ENCODE assay signal across 20 cellular contexts in the genomic region with DNA sequence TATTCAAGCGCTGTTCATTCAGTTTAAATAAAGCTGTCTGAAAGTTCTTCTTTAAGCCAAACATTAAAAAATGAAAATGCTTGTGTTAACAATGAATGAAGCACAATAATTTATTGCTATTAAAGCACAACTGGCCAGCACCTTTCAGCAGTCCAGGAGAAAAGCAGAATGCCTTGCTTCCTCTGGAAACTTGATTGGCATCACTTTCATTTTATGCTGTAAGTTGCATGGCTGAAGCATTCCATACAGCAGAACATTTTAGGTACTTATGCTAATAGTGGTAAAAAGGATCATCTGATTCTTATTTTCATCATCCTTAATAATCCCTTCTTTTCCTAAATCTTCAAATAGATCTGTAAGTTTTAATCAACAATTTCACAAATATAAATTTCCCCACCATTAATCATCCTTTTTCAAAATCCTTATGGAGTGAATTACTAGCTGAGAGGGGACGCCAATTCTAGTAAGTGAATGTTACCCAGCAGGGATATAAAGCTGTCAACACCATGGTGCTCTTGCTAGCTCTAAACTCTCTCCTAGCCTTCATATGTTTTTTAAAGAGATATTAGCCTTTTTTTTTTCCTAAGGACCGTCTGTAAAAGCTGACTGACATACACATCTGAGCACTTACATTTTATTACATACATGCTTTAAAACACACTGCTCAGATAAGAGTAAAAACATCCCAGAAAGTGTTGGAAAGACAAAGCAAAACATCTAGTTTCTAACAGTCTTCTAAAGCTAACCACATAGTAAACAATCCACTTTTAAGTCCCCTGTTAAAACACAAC. TPM values are rescaled to one million over a fixed set of nuclear protein-coding genes. Genes with fewer than 3 reads are reported as not detected.
DNase-seq lines count a peak whose midpoint lies in the region; ATAC-seq, FAIRE-seq and TF ChIP-seq lines count a peak whose summit lies in the region.
"Had no signal": no experiment of that assay in that cellular context is flagged by ENCODE, and none has a peak within 500 bp of the region (broad histone marks: within the 10 kb centered on the region; RNA-seq: fewer than 3 reads in every experiment).

No MANE protein-coding gene starts in this region.

- POLR2A ChIA-PET in HEK293T (lab: Yijun Ruan, JAX) = no interaction called here
- POLR2A ChIA-PET in Panc1 (lab: Charles Lee) = interaction anchor here (0.6 kb wide), 2 partner anchors 28 to 575 kb away, joined by 3 to 7 read pairs; no protein-coding TSS in a partner anchor

- H3K4me3 ChIP-seq in Panc1 (ENCODE audit: low read depth in 2 of 2, low read length in 2 of 2) (no peak overlapping the region; a peak in 1 of 4 replicates), mucosa of rectum (ENCODE audit: low read length in 2 of 2) (peak overlapping the region; percentile 38 to 61)
- H3K4me3 ChIP-seq: BLaER1 treated with 17β-estradiol and CSF1 and Interleukin-3, amounts not matched to agents 10 nM and 100 nM; breast epithelium; HAP-1; lung; tibial nerve had no signal

- H3K27ac ChIP-seq in Panc1 (ENCODE audit: low read length) = peak overlapping the region; percentile 61
- H3K27ac ChIP-seq in mucosa of rectum (ENCODE audit: low read depth in 2 of 2, low read length in 2 of 2) = peak overlapping the region in 1 of 2 donors; percentile 37
- H3K27ac ChIP-seq: BLaER1 treated with 17β-estradiol and CSF1 and Interleukin-3, amounts not matched to agents 10 nM and 100 nM; breast epithelium; tibial nerve had no signal

- H3K27me3 ChIP-seq in Panc1 (ENCODE audit: control insufficient read depth, insufficient read depth, low read length) (no peaks in the 10 kb centered on the region), mucosa of rectum (ENCODE audit: control insufficient read depth in 2 of 2, insufficient read depth in 2 of 2, low read length in 2 of 2) (peaks cover 6 to 7% of the 10 kb centered on the region in 2 donors)

- peak; percentile 35 for FAIRE-seq in D721Med (lab: Jason Lieb, UNC)
- FAIRE-seq: GM12892, keratinocyte had no signal

- no peak for ATAC-seq in Panc1
- no peak for ATAC-seq in GM18502 (IDR thresholded peaks at IDR 0.05; ENCODE audit: poor library complexity, unreplicated experiment)
- no peak for ATAC-seq in HG03039 (IDR thresholded peaks at IDR 0.05; ENCODE audit: unreplicated experiment)
- ATAC-seq: activated CD8-positive, alpha-beta memory T cell treated with anti-CD3 and anti-CD28 coated beads, Interleukin-2, amount 10 ng/mL, durations not matched to agents 7 days and 5 days had no signal

- in situ Hi-C loops in Panc1 (cut with HindIII; ENCODE audit: low pct_unique_long_range_greater_than_20kb, low sequenced_read_pairs) = no loop called here

- DNase-seq in D721Med (ENCODE audit: insufficient read length, low spot score) (no peak), HEK293T (ENCODE audit: extremely low spot score) (no peak), Panc1 (ENCODE audit: low read depth, low spot score) (no peak), LoVo (ENCODE audit: low spot score) (no peak)
- DNase-seq: activated CD4-positive, alpha-beta T cell treated with anti-CD3 and anti-CD28 coated beads for 48 hours; activated CD8-positive, alpha-beta memory T cell treated with anti-CD3 and anti-CD28 coated beads, Interleukin-2, amount 10 ng/mL, durations not matched to agents 7 days and 5 days; activated naive CD8-positive, alpha-beta T cell treated with anti-CD3 and anti-CD28 coated beads, Interleukin-2, amount 10 ng/mL, durations not matched to agents 7 days and 5 days; foreskin melanocyte; MV-4-11 had no signal

- intact Hi-C loops in Panc1 (cut with micrococcal nuclease; ENCODE audit: unreplicated experiment) = no loop called here

- CTCF ChIA-PET in HEK293T (lab: Yijun Ruan, JAX) = no interaction called here
- CTCF ChIA-PET in Panc1 (lab: Charles Lee) = no interaction called here

- H3K9me3 ChIP-seq in Panc1 (ENCODE audit: control insufficient read depth, insufficient read depth, low read depth, low read length) (no peaks in the 10 kb centered on the region), mucosa of rectum (ENCODE audit: control insufficient read depth in 2 of 2, low read length in 2 of 2) (no peaks in the 10 kb centered on the region)
- H3K9me3 ChIP-seq: BLaER1 treated with 17β-estradiol and CSF1 and Interleukin-3, amounts not matched to agents 10 nM and 100 nM; breast epithelium; HAP-1; tibial nerve had no signal

- H3K4me1 ChIP-seq in Panc1 (ENCODE audit: control insufficient read depth, insufficient read depth, low read length) (peaks cover 42% of the 10 kb centered on the region), mucosa of rectum (ENCODE audit: control insufficient read depth in 2 of 2, insufficient read depth in 2 of 2, low read length in 2 of 2) (peaks cover 3 to 22% of the 10 kb centered on the region in 2 donors)

- H3K36me3 ChIP-seq in Panc1 (ENCODE audit: control insufficient read depth, insufficient read depth, low read length) (peaks cover 35% of the 10 kb centered on the region), mucosa of rectum (ENCODE audit: control insufficient read depth in 2 of 2, insufficient read depth in 2 of 2, low read length in 2 of 2) (peaks cover 0 to 5% of the 10 kb centered on the region in 2 donors)
- H3K36me3 ChIP-seq: BLaER1 treated with 17β-estradiol and CSF1 and Interleukin-3, amounts not matched to agents 10 nM and 100 nM; breast epithelium; HAP-1; tibial nerve had no signal

- peak overlapping the region in 1 of 2 donors; percentile 47 for H3K9ac ChIP-seq in mucosa of rectum (ENCODE audit: low read depth in 1 of 2, low read length in 2 of 2)
- H3K9ac ChIP-seq: BLaER1 treated with 17β-estradiol and CSF1 and Interleukin-3, amounts not matched to agents 10 nM and 100 nM had no signal

- TF ChIP-seq CTCF in D721Med (IDR thresholded peaks at IDR 0.05; ENCODE audit: insufficient read depth, missing control alignments) = no peak
- TF ChIP-seq CTCF in Panc1 (IDR thresholded peaks at IDR 0.05) = no peak

- no TSS peak for BruUV-seq in Panc1 (replicated peaks; lab: Mats Ljungman, UMichigan)

TF ChIP-seq in HEK293T, 16 proteins besides CTCF, POLR2A, EP300 and RAD21:
- no peak for TF ChIP-seq ELF4 (IDR thresholded peaks at IDR 0.05)
- TF ChIP-seq TARDBP (IDR thresholded peaks at IDR 0.05) = no peak
- TF ChIP-seq FOXK2 (IDR thresholded peaks at IDR 0.05) = no peak
- no peak for TF ChIP-seq BHLHE40 (IDR thresholded peaks at IDR 0.05; ENCODE audit: borderline replicate concordance)
- TF ChIP-seq HDGF (IDR thresholded peaks at IDR 0.05; ENCODE audit: borderline replicate concordance) = no peak
- no peak for TF ChIP-seq SP1 (IDR thresholded peaks at IDR 0.05)
- TF ChIP-seq ARNT (IDR thresholded peaks at IDR 0.05) = 0 out of 2 replicates have a peak, but pooled peaks have one; percentile 15
- TF ChIP-seq, protein P1, sequence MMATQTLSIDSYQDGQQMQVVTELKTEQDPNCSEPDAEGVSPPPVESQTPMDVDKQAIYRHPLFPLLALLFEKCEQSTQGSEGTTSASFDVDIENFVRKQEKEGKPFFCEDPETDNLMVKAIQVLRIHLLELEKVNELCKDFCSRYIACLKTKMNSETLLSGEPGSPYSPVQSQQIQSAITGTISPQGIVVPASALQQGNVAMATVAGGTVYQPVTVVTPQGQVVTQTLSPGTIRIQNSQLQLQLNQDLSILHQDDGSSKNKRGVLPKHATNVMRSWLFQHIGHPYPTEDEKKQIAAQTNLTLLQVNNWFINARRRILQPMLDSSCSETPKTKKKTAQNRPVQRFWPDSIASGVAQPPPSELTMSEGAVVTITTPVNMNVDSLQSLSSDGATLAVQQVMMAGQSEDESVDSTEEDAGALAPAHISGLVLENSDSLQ (IDR thresholded peaks at IDR 0.05) = peak; percentile 95
- no peak for TF ChIP-seq FOXM1 (IDR thresholded peaks at IDR 0.05; ENCODE audit: borderline replicate concordance)
- no peak for TF ChIP-seq L3MBTL2 (conservative IDR thresholded peaks at IDR 0.05)
- TF ChIP-seq FOXA1 (IDR thresholded peaks at IDR 0.05) = no peak
- TF ChIP-seq SUZ12 (IDR thresholded peaks at IDR 0.05) = no peak
- no peak for TF ChIP-seq NFRKB (IDR thresholded peaks at IDR 0.05)
- TF ChIP-seq CTBP1 (IDR thresholded peaks at IDR 0.05; ENCODE audit: borderline replicate concordance) = peak; percentile 89
- peak; percentile 95 for TF ChIP-seq ZNF384 (IDR thresholded peaks at IDR 0.05)

RNA-seq across cellular contexts. Expression of a gene that starts 5.3 kb away (rescaled TPM):
- total RNA-seq in Panc1 (2021; ENCODE audit: unreplicated experiment) = 43.2 TPM
- 17.9 TPM for polyA plus RNA-seq in Panc1 (2012; ENCODE audit: insufficient read length)
- polyA plus RNA-seq: IgD-negative memory B cell had no signal

Comparison
In these comparisons a context has a peak if more than half of its experiments do, and no peak if none do; other contexts are left out.
1. H3K4me3 ChIP-seq: peak in mucosa of rectum (2 of 2); none in Panc1 (0 of 2).